Comparison of ENCODE assay signal across 1 cellular context in the genomic region with DNA sequence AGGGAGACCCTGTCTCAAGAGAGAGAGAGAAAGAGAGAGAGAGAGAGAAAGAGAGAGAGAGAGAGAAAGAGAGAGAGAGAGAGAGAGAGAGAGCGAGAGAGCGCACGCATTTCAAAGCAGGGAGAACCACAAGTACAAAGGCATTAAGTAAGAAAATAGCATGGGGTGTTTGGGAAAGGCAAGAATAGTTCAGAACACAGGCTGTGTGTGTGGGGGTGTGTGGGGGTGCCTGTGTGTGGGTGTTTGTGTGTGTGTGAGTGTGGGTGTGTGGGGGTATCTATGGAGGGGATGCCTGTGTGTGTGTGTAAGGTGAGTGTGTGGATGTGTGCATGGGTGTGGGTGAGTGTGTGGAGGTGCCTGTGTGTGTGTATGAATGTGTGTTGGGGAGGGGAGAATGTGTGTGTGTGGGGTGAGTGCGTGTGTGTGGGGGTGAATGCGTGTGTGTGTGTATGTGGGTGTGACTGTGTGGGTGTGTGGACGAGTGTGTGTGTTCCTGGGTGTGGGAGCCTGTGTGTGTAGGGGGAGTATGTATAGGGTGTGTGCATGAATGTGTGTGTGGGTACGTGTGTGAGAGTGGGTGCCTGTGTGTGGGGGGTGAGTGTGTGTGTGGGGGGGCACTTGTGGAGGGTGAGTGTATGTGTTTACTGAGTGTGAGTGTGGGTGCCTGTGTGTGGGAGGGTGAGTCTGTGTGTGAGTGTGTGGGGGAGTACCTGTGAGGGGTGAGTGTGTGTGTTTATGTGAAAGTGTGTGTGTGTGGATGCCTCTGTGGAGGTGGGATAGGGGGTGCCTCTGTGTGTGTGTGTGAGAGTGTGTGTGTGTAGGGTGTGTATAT.
TF ChIP-seq lines count a peak whose summit lies in the region.

No MANE protein-coding gene starts in this region.

TF ChIP-seq in GM12878, 131 proteins besides CTCF, POLR2A, EP300 and RAD21:
- TF ChIP-seq, protein P1, sequence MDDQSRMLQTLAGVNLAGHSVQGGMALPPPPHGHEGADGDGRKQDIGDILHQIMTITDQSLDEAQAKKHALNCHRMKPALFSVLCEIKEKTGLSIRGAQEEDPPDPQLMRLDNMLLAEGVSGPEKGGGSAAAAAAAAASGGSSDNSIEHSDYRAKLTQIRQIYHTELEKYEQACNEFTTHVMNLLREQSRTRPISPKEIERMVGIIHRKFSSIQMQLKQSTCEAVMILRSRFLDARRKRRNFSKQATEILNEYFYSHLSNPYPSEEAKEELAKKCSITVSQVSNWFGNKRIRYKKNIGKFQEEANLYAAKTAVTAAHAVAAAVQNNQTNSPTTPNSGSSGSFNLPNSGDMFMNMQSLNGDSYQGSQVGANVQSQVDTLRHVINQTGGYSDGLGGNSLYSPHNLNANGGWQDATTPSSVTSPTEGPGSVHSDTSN (IDR thresholded peaks at IDR 0.05; ENCODE audit: insufficient replicate concordance, low read depth, low read length), result no peak
- no peak for TF ChIP-seq ZNF622 (IDR thresholded peaks at IDR 0.05)
- TF ChIP-seq, protein P2, sequence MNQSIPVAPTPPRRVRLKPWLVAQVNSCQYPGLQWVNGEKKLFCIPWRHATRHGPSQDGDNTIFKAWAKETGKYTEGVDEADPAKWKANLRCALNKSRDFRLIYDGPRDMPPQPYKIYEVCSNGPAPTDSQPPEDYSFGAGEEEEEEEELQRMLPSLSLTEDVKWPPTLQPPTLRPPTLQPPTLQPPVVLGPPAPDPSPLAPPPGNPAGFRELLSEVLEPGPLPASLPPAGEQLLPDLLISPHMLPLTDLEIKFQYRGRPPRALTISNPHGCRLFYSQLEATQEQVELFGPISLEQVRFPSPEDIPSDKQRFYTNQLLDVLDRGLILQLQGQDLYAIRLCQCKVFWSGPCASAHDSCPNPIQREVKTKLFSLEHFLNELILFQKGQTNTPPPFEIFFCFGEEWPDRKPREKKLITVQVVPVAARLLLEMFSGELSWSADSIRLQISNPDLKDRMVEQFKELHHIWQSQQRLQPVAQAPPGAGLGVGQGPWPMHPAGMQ (IDR thresholded peaks at IDR 0.05; ENCODE audit: borderline replicate concordance), result no peak
- no peak for TF ChIP-seq CREM (IDR thresholded peaks at IDR 0.05; ENCODE audit: low read depth)
- TF ChIP-seq, protein P3, sequence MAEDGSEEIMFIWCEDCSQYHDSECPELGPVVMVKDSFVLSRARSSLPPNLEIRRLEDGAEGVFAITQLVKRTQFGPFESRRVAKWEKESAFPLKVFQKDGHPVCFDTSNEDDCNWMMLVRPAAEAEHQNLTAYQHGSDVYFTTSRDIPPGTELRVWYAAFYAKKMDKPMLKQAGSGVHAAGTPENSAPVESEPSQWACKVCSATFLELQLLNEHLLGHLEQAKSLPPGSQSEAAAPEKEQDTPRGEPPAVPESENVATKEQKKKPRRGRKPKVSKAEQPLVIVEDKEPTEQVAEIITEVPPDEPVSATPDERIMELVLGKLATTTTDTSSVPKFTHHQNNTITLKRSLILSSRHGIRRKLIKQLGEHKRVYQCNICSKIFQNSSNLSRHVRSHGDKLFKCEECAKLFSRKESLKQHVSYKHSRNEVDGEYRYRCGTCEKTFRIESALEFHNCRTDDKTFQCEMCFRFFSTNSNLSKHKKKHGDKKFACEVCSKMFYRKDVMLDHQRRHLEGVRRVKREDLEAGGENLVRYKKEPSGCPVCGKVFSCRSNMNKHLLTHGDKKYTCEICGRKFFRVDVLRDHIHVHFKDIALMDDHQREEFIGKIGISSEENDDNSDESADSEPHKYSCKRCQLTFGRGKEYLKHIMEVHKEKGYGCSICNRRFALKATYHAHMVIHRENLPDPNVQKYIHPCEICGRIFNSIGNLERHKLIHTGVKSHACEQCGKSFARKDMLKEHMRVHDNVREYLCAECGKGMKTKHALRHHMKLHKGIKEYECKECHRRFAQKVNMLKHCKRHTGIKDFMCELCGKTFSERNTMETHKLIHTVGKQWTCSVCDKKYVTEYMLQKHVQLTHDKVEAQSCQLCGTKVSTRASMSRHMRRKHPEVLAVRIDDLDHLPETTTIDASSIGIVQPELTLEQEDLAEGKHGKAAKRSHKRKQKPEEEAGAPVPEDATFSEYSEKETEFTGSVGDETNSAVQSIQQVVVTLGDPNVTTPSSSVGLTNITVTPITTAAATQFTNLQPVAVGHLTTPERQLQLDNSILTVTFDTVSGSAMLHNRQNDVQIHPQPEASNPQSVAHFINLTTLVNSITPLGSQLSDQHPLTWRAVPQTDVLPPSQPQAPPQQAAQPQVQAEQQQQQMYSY (CRISPR knock-in tag; IDR thresholded peaks at IDR 0.05), result no peak
- TF ChIP-seq ZNF217 (IDR thresholded peaks at IDR 0.05), result no peak
- TF ChIP-seq, protein P4, sequence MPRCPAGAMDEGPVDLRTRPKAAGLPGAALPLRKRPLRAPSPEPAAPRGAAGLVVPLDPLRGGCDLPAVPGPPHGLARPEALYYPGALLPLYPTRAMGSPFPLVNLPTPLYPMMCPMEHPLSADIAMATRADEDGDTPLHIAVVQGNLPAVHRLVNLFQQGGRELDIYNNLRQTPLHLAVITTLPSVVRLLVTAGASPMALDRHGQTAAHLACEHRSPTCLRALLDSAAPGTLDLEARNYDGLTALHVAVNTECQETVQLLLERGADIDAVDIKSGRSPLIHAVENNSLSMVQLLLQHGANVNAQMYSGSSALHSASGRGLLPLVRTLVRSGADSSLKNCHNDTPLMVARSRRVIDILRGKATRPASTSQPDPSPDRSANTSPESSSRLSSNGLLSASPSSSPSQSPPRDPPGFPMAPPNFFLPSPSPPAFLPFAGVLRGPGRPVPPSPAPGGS (IDR thresholded peaks at IDR 0.05; ENCODE audit: borderline replicate concordance, insufficient read depth, low read depth, low read length, poor library complexity, severe bottlenecking), result no peak
- TF ChIP-seq ZSCAN29 (IDR thresholded peaks at IDR 0.05), result no peak
- peak; percentile 62; the same call in 1 of the 2 replicates for TF ChIP-seq TARDBP (IDR thresholded peaks at IDR 0.05; ENCODE audit: borderline replicate concordance)
- no peak for TF ChIP-seq SRF (IDR thresholded peaks at IDR 0.05; ENCODE audit: low read depth in 2 of 2, low read length in 2 of 2)
- TF ChIP-seq ZNF207 (IDR thresholded peaks at IDR 0.05; ENCODE audit: borderline replicate concordance), result no peak
- 0 out of 3 replicates have a peak, but pooled peaks of 1 of the 2 experiments have one; percentile 7 for TF ChIP-seq EGR1 (IDR thresholded peaks at IDR 0.05; ENCODE audit: borderline replicate concordance in 1 of 2, low read depth in 2 of 2, low read length in 2 of 2)
- TF ChIP-seq, protein P5, sequence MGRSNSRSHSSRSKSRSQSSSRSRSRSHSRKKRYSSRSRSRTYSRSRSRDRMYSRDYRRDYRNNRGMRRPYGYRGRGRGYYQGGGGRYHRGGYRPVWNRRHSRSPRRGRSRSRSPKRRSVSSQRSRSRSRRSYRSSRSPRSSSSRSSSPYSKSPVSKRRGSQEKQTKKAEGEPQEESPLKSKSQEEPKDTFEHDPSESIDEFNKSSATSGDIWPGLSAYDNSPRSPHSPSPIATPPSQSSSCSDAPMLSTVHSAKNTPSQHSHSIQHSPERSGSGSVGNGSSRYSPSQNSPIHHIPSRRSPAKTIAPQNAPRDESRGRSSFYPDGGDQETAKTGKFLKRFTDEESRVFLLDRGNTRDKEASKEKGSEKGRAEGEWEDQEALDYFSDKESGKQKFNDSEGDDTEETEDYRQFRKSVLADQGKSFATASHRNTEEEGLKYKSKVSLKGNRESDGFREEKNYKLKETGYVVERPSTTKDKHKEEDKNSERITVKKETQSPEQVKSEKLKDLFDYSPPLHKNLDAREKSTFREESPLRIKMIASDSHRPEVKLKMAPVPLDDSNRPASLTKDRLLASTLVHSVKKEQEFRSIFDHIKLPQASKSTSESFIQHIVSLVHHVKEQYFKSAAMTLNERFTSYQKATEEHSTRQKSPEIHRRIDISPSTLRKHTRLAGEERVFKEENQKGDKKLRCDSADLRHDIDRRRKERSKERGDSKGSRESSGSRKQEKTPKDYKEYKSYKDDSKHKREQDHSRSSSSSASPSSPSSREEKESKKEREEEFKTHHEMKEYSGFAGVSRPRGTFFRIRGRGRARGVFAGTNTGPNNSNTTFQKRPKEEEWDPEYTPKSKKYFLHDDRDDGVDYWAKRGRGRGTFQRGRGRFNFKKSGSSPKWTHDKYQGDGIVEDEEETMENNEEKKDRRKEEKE (IDR thresholded peaks at IDR 0.05), result no peak
- TF ChIP-seq TCF3 (IDR thresholded peaks at IDR 0.05; ENCODE audit: borderline replicate concordance, insufficient read depth, low read depth, low read length), result no peak
- TF ChIP-seq SMAD5 (IDR thresholded peaks at IDR 0.05; ENCODE audit: low read depth), result no peak
- TF ChIP-seq, protein P6, sequence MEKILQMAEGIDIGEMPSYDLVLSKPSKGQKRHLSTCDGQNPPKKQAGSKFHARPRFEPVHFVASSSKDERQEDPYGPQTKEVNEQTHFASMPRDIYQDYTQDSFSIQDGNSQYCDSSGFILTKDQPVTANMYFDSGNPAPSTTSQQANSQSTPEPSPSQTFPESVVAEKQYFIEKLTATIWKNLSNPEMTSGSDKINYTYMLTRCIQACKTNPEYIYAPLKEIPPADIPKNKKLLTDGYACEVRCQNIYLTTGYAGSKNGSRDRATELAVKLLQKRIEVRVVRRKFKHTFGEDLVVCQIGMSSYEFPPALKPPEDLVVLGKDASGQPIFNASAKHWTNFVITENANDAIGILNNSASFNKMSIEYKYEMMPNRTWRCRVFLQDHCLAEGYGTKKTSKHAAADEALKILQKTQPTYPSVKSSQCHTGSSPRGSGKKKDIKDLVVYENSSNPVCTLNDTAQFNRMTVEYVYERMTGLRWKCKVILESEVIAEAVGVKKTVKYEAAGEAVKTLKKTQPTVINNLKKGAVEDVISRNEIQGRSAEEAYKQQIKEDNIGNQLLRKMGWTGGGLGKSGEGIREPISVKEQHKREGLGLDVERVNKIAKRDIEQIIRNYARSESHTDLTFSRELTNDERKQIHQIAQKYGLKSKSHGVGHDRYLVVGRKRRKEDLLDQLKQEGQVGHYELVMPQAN (conservative IDR thresholded peaks at IDR 0.05), result no peak
